Comparison of ENCODE assay signal across 17 cellular contexts in genomic region chr14:89289477-89289876, GRCh38.
A peak's percentile ranks its signal among the peaks of the same experiment; 100 is the strongest.
DNase-seq lines count a peak whose midpoint lies in the region; ATAC-seq and TF ChIP-seq lines count a peak whose summit lies in the region.
"Had no signal": no experiment of that assay in that cellular context is flagged by ENCODE, and none has a peak within 500 bp of the region (broad histone marks: within the 10 kb centered on the region; RNA-seq: fewer than 3 reads in every experiment).

No MANE protein-coding gene starts in this region.

- H3K4me1 Mint-ChIP-seq in activated naive CD8-positive, alpha-beta T cell (ENCODE audit: low read depth): peaks cover 59% of the 10 kb centered on the region
- H3K4me1 Mint-ChIP-seq in activated naive CD8-positive, alpha-beta T cell treated with anti-CD3 and anti-CD28 coated beads, Interleukin-2, amount 50 U/mL, for 24 hours: peaks cover 58% of the 10 kb centered on the region

- peaks cover 3% of the 10 kb centered on the region for H3K4me1 ChIP-seq in BE2C

- H3K36me3 Mint-ChIP-seq in activated naive CD8-positive, alpha-beta T cell: peaks cover 5% of the 10 kb centered on the region
- H3K36me3 Mint-ChIP-seq in activated naive CD8-positive, alpha-beta T cell treated with anti-CD3 and anti-CD28 coated beads, Interleukin-2, amount 50 U/mL, for 24 hours (ENCODE audit: low read depth): peaks cover 18% of the 10 kb centered on the region

- no peak overlapping the region for H3K4me3 Mint-ChIP-seq in activated naive CD8-positive, alpha-beta T cell
- no peak overlapping the region for H3K4me3 Mint-ChIP-seq in activated naive CD8-positive, alpha-beta T cell treated with anti-CD3 and anti-CD28 coated beads, Interleukin-2, amount 50 U/mL, for 24 hours
- H3K4me3 Mint-ChIP-seq: B cell; CD14-positive monocyte; CD4-positive, alpha-beta T cell; CD8-positive, alpha-beta memory T cell had no signal

- H3K27ac Mint-ChIP-seq in activated naive CD8-positive, alpha-beta T cell: peak overlapping the region; percentile 28
- H3K27ac Mint-ChIP-seq in activated naive CD8-positive, alpha-beta T cell treated with anti-CD3 and anti-CD28 coated beads, Interleukin-2, amount 50 U/mL, for 24 hours: no peak overlapping the region
- H3K27ac Mint-ChIP-seq: B cell; CD4-positive, alpha-beta T cell had no signal

- no peak for TF ChIP-seq CTCF in BE2C (IDR thresholded peaks at IDR 0.05; ENCODE audit: low read depth, low read length)

- H3K4me3 ChIP-seq in BE2C (ENCODE audit: low read depth, low read length): no peak overlapping the region
- H3K4me3 ChIP-seq: BLaER1 treated with 17β-estradiol and CSF1 and Interleukin-3, amounts not matched to agents 10 nM and 100 nM had no signal

- DNase-seq in activated naive CD8-positive, alpha-beta T cell treated with anti-CD3 and anti-CD28 coated beads, Interleukin-2, amount 50 U/mL, for 24 hours: no peak
- DNase-seq in cerebellar cortex (ENCODE audit: low spot score) (peak; percentile 62), superior temporal gyrus (ENCODE audit: extremely low spot score) (peak; percentile 5), BE2C (no peak)
- no peak for DNase-seq in effector CD8-positive, alpha-beta T cell (lab: John Stamatoyannopoulos, UW)
- DNase-seq: CD4-positive, alpha-beta T cell; CD8-positive, alpha-beta memory T cell; DMS 273 treated with DMSO at 0.1 percent for 48 hours; DMS79; EL; GF-D8; H7; HCEC 1CT had no signal

- no peaks in the 10 kb centered on the region for H3K9me3 Mint-ChIP-seq in activated naive CD8-positive, alpha-beta T cell (ENCODE audit: low read depth)
- H3K9me3 Mint-ChIP-seq in activated naive CD8-positive, alpha-beta T cell treated with anti-CD3 and anti-CD28 coated beads, Interleukin-2, amount 50 U/mL, for 24 hours: no peaks in the 10 kb centered on the region
- H3K9me3 Mint-ChIP-seq: CD14-positive monocyte; CD4-positive, alpha-beta T cell; CD8-positive, alpha-beta memory T cell had no signal

- ATAC-seq in activated naive CD8-positive, alpha-beta T cell treated with anti-CD3 and anti-CD28 coated beads, Interleukin-2, amount 50 U/mL, for 24 hours: no peak

- H3K36me3 ChIP-seq in BE2C: no peaks in the 10 kb centered on the region

- no peaks in the 10 kb centered on the region for H3K27me3 ChIP-seq in BE2C
- H3K27me3 ChIP-seq: BLaER1 treated with 17β-estradiol and CSF1 and Interleukin-3, amounts not matched to agents 10 nM and 100 nM had no signal

- no peaks in the 10 kb centered on the region for H3K27me3 Mint-ChIP-seq in activated naive CD8-positive, alpha-beta T cell
- no peaks in the 10 kb centered on the region for H3K27me3 Mint-ChIP-seq in activated naive CD8-positive, alpha-beta T cell treated with anti-CD3 and anti-CD28 coated beads, Interleukin-2, amount 50 U/mL, for 24 hours
- H3K27me3 Mint-ChIP-seq: B cell; CD4-positive, alpha-beta T cell; CD8-positive, alpha-beta memory T cell had no signal

- H3K9me3 ChIP-seq in BE2C: no peaks in the 10 kb centered on the region
- H3K9me3 ChIP-seq: BLaER1 treated with 17β-estradiol and CSF1 and Interleukin-3, amounts not matched to agents 10 nM and 100 nM had no signal

Comparison
In these comparisons a context has a peak if more than half of its experiments do, and no peak if none do; other contexts are left out.
1. DNase-seq: peak in cerebellar cortex (single experiment) and superior temporal gyrus (single experiment); none in activated naive CD8-positive, alpha-beta T cell treated with anti-CD3 and anti-CD28 coated beads, Interleukin-2, amount 50 U/mL, for 24 hours (single experiment), effector CD8-positive, alpha-beta T cell (single experiment) and BE2C (single experiment).